2 cellular contexts compared by ENCODE assay signal in the genomic region with DNA sequence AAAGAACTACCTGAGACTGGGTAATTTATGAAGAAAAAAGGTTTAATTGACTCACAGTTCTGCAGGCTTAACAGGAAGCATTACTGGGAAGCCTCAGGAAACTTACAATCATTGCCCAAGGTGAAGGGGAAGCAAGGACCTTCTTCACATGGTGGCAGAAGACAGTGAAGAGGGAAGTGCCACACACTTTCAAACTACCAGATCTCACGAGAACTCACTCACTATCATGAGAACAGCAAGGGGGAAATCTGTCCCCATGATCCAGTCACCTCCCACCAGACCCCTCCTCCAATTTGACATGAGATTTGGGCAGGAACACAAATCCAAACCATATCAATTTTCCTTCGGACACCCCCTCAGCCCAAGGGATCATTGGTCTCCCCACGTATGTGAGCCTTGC. TPM values are rescaled to one million over a fixed set of nuclear protein-coding genes. Genes with fewer than 3 reads are reported as not detected.
"Had no signal": no experiment of that assay in that cellular context is flagged by ENCODE, and none has a peak within 500 bp of the region (broad histone marks: within the 10 kb centered on the region; RNA-seq: fewer than 3 reads in every experiment).

No MANE protein-coding gene starts in this region.

RNA-seq across cellular contexts. Expression of a gene that starts 55.1 kb away (rescaled TPM):
- total RNA-seq: HepG2, HT-29 had no signal
